1 cellular context compared by ENCODE assay signal in the genomic region with DNA sequence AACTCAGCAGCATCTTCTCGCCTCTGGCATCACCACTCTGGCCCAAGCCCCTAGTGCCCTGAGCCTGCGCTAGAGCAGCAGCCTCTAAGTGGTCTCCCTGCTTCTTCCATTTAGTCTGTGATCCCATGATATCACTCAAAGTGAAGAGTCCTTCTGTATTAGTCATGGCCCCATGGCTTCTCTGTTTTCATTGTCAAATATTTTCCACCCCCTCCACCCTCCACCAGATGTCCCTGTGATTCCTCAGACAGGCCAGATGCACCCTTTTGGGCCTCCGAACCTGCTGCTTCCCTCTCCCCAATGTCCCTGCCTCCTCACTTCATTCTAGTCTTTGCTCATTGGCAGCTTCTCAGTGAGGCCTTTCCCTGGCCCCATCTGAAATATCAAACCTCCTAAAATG.
TF ChIP-seq lines count a peak whose summit lies in the region.

No MANE protein-coding gene starts in this region.

TF ChIP-seq in HEK293, 187 proteins besides CTCF, POLR2A, EP300 and RAD21 (continued from another document):
- TF ChIP-seq PATZ1 (tag by site-specific recombination; IDR thresholded peaks at IDR 0.05) (no peak), ZFP3 (tag by site-specific recombination; IDR thresholded peaks at IDR 0.05; ENCODE audit: low read depth) (no peak), ZNF843 (tag by site-specific recombination; IDR thresholded peaks at IDR 0.05) (no peak), MZF1 (tag by site-specific recombination; IDR thresholded peaks at IDR 0.05; ENCODE audit: borderline replicate concordance) (no peak), ZBTB8A (tag by site-specific recombination; IDR thresholded peaks at IDR 0.05) (no peak), ZBTB20 (tag by site-specific recombination; IDR thresholded peaks at IDR 0.05) (no peak), ZNF530 (tag by site-specific recombination; IDR thresholded peaks at IDR 0.05; ENCODE audit: low read depth) (no peak), ZNF791 (tag by site-specific recombination; IDR thresholded peaks at IDR 0.05) (no peak), ZEB2 (tag by site-specific recombination; IDR thresholded peaks at IDR 0.05) (no peak), ZNF174 (tag by site-specific recombination; IDR thresholded peaks at IDR 0.05) (no peak), ZNF155 (tag by site-specific recombination; IDR thresholded peaks at IDR 0.05) (no peak), ZNF792 (tag by site-specific recombination; IDR thresholded peaks at IDR 0.05) (no peak), ZBTB48 (tag by site-specific recombination; IDR thresholded peaks at IDR 0.05) (no peak), IKZF3 (tag by site-specific recombination; IDR thresholded peaks at IDR 0.05) (no peak)
